ENCODE assay signal across 8 cellular contexts in the genomic region with DNA sequence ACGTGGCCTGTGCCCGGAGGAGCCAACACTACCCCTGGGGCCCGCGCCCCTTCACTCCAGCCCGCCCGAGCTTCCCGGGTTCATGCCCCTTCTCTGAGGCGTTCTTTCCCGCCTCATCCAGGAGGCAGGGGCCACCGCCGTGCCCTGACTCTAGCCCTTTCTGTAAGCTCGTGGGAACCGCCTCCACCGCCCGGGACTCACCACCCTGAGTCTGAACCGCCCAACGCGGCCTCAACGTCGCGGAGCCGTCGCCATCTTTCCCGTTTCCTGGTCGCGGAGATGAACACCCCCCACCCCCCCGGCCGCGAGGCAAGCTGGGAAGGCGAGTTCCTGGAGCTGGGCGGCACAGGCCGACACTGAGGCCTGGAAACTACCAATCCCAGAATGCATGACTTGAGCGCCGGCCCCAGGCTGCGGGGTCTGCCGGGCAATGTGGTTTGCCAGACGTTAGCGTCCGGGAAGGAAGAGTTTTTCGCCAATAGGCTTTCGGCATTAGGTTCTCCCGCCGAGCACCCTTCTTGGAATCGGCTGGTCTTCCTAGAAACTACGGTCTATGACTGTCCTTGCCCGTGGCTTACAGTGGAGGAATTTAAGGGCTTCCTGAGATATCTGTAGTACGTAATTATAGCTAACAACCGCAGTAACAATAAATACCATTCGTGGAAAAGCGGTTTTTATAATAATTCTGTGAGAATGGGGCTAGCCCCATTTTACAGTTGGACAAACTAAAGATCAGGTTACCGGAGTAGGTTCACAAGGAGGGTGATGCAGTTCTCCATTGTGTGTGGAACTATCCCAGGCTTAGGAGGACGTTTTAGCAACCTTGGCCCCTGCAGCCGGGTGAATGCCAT. TPM values are rescaled to one million over a fixed set of nuclear protein-coding genes. Genes with fewer than 3 reads are reported as not detected.
DNase-seq lines count a peak whose midpoint lies in the region; ATAC-seq and TF ChIP-seq lines count a peak whose summit lies in the region.

Gene DDX23 (minus strand): TSS at position 281 of the 851 bp plus-strand sequence. CDS start 6,381 bp downstream, outside the sequence.

- peaks cover under 1 to 14% of the 10 kb centered on the region in 2 donors for H3K36me3 Mint-ChIP-seq in CD14-positive monocyte

- H3K4me3 Mint-ChIP-seq in CD14-positive monocyte, result peak within 1 kb of the TSS; percentile 92 to 98

- peaks cover 0 to 12% (median 5%) of the 10 kb centered on the region in 4 donors for H3K4me1 ChIP-seq in right lobe of liver

- H3K27me3 ChIP-seq in dorsolateral prefrontal cortex (no peaks in the 10 kb centered on the region), right lobe of liver (no peaks in the 10 kb centered on the region)

- intact Hi-C loops in CD14-positive monocyte (cut with micrococcal nuclease) (loop anchor here (10.0 kb wide), 2 partner anchors 123 to 133 kb away; partner anchors contain the start of genes WNT1 (in 1 of the 2) and WNT10B (in 1 of the 2)), dorsolateral prefrontal cortex (cut with DNase I) (loop anchor here (2.0 to 10.0 kb wide), 3 partner anchors 39 to 143 kb away; partner anchors contain the start of gene DDN (in 2 of the 2)), right lobe of liver (cut with DNase I) (loop anchor here (10.0 kb wide), 1 partner anchor 83 kb away; no protein-coding TSS in a partner anchor)

- H3K36me3 ChIP-seq in right lobe of liver, result peaks cover 0 to under 1% (median 0%) of the 10 kb centered on the region in 4 donors

- H3K4me3 ChIP-seq in dorsolateral prefrontal cortex (peak within 1 kb of the TSS; percentile 67 to 100 (median 94)), right lobe of liver (peak within 1 kb of the TSS; percentile 87 to 99 (median 99))

- peaks cover 0 to 5% (median 4%) of the 10 kb centered on the region in 3 donors for H3K27me3 Mint-ChIP-seq in CD14-positive monocyte (ENCODE audit: low read depth in 3 of 3)

- no peak for TF ChIP-seq CTCF in CD14-positive monocyte (IDR thresholded peaks at IDR 0.05)
- TF ChIP-seq CTCF in dorsolateral prefrontal cortex (IDR thresholded peaks at IDR 0.05 in 54 of 56, conservative IDR thresholded peaks at IDR 0.05 in 2 of 56; ENCODE audit: low read depth in 1 of 56, partially characterized antibody in 56 of 56), result peak in 39 of 56 donors; percentile 4 to 68 (median 39)
- TF ChIP-seq CTCF in right lobe of liver (IDR thresholded peaks at IDR 0.05), result no peak

- peaks cover 23% of the 10 kb centered on the region for H3K4me1 Mint-ChIP-seq in CD14-positive monocyte

- no peaks in the 10 kb centered on the region for H3K9me3 ChIP-seq in right lobe of liver

- DNase-seq in CD14-positive monocyte (ENCODE audit: low spot score) (peak; percentile 90), NCI-H82 (lab: John Stamatoyannopoulos, UW) (peak; percentile 99), dorsolateral prefrontal cortex (peak; percentile 87 to 96 (median 95)), right lobe of liver (peak; percentile 93 to 96 (median 95))
- DNase-seq in activated CD4-positive, alpha-beta T cell treated with anti-CD3 and anti-CD28 coated beads, Interleukin-2, amount 50 U/mL, for 48 hours, result peak; percentile 89 to 93
- DNase-seq in stimulated activated CD4-positive, alpha-beta T cell treated with anti-CD3 and anti-CD28 coated beads, Interleukin-4, amount 100 ng/mL, for 4 hours, result peak; percentile 83 to 94

- peak within 1 kb of the TSS in 58 of 59 donors; percentile 49 to 94 (median 84) for H3K27ac ChIP-seq in dorsolateral prefrontal cortex
- peak within 1 kb of the TSS; percentile 72 to 80 (median 74) for H3K27ac ChIP-seq in right lobe of liver

- ATAC-seq in GM19397 (IDR thresholded peaks at IDR 0.05; ENCODE audit: unreplicated experiment) (peak; percentile 91), HG03571 (IDR thresholded peaks at IDR 0.05; ENCODE audit: unreplicated experiment) (peak; percentile 88), right lobe of liver (peak; percentile 91 to 99 (median 98))

- no peaks in the 10 kb centered on the region for H3K9me3 Mint-ChIP-seq in CD14-positive monocyte

- peak within 1 kb of the TSS; percentile 88 to 98 (median 93) for H3K27ac Mint-ChIP-seq in CD14-positive monocyte

- 0% methylated on average over 19 of the region's 53 CpGs for WGBS in right lobe of liver (ENCODE audit: insufficient coverage, low coverage, low lambda C conversion rate, missing lambda C conversion rate)

- TF ChIP-seq POLR2A in right lobe of liver (IDR thresholded peaks at IDR 0.05), result peak; percentile 45

RNA-seq across cellular contexts. Expression of gene DDX23, which starts in this region (rescaled TPM):
- 10 to 100 TPM; 21.4 to 28.4 TPM for polyA plus RNA-seq in CD14-positive monocyte
- total RNA-seq in dorsolateral prefrontal cortex, result 10 to 100 TPM; 43.5 to 81.2 (median 57.8) TPM
- 10 to 100 TPM; 24.4 to 39.6 (median 31.8) TPM for total RNA-seq in right lobe of liver

Comparison
In these comparisons a context has a peak if more than half of its experiments do, and no peak if none do; other contexts are left out.
1. Peak in every context shown above with its lines: DNase-seq, ATAC-seq, H3K4me3 ChIP-seq and H3K27ac ChIP-seq.
2. CTCF ChIP-seq: peak in dorsolateral prefrontal cortex (39 of 56); none in CD14-positive monocyte (single experiment) and right lobe of liver (0 of 4).